In the genomic region with DNA sequence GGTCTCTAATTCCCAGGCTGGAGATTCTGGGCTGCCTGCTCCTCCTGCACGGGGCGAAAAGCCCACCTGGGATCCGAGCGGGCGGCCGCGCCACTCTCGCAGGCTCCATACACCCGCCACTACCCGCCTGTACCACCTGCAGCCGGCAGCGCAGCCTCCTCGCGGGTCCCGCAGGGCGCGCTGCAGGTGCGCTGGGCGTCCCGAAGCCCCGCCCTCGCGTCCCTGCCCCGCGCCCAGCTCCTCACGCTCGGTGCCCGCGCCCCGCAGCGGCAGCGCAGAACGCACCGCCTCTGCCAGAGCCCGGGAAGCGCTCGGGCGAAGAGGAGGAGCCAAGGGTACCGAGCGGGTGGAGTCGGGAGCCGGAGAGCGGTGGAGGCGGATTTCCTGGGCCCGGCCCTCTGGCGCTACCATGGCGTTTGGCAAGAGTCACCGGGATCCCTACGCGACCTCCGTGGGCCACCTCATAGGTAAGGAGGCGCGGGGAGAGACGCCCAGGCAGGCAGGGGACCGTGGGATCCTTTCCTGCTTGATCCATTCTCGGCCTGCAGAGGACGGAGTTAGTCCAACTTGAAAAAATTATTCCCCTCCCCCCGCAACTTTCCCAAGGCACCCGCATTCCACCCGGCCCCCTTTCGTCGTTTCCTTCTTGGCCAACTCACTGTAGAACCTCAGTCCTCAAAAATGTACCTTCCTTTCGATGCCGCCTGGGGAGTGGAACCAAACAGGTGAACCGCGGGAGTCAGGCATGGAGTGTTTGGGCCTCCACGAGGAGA, we compare ENCODE assay signal across 1 cellular context.
A peak's percentile ranks its signal among the peaks of the same experiment; 100 is the strongest.
TF ChIP-seq lines count a peak whose summit lies in the region.

TOM1L1 (plus strand) TSS at position 396 of the 773 bp plus-strand sequence; CDS start at position 410, 14 bp downstream.

TF ChIP-seq in GM12878, 131 proteins besides CTCF, POLR2A, EP300 and RAD21:
- TF ChIP-seq ZNF217 (IDR thresholded peaks at IDR 0.05) (no peak), TCF3 (IDR thresholded peaks at IDR 0.05; ENCODE audit: borderline replicate concordance, insufficient read depth, low read depth, low read length) (0 out of 2 replicates have a peak, but pooled peaks have one; percentile 30), FOS (IDR thresholded peaks at IDR 0.05; ENCODE audit: borderline replicate concordance, extremely low read depth, insufficient read length) (no peak), BHLHE40 (IDR thresholded peaks at IDR 0.05; ENCODE audit: borderline replicate concordance in 1 of 2, low read depth in 2 of 2, low read length in 1 of 2) (peak in 1 of 2 experiments; percentile 36; a peak in 1 of 4 replicates)
- TF ChIP-seq, protein P1, sequence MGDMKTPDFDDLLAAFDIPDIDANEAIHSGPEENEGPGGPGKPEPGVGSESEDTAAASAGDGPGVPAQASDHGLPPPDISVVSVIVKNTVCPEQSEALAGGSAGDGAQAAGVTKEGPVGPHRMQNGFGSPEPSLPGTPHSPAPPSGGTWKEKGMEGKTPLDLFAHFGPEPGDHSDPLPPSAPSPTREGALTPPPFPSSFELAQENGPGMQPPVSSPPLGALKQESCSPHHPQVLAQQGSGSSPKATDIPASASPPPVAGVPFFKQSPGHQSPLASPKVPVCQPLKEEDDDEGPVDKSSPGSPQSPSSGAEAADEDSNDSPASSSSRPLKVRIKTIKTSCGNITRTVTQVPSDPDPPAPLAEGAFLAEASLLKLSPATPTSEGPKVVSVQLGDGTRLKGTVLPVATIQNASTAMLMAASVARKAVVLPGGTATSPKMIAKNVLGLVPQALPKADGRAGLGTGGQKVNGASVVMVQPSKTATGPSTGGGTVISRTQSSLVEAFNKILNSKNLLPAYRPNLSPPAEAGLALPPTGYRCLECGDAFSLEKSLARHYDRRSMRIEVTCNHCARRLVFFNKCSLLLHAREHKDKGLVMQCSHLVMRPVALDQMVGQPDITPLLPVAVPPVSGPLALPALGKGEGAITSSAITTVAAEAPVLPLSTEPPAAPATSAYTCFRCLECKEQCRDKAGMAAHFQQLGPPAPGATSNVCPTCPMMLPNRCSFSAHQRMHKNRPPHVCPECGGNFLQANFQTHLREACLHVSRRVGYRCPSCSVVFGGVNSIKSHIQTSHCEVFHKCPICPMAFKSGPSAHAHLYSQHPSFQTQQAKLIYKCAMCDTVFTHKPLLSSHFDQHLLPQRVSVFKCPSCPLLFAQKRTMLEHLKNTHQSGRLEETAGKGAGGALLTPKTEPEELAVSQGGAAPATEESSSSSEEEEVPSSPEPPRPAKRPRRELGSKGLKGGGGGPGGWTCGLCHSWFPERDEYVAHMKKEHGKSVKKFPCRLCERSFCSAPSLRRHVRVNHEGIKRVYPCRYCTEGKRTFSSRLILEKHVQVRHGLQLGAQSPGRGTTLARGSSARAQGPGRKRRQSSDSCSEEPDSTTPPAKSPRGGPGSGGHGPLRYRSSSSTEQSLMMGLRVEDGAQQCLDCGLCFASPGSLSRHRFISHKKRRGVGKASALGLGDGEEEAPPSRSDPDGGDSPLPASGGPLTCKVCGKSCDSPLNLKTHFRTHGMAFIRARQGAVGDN (IDR thresholded peaks at IDR 0.05) = no peak
